1 cellular context compared by ENCODE assay signal in genomic region chr16:23452572-23453337, GRCh38.
TF ChIP-seq lines count a peak whose summit lies in the region.

TSS of gene COG7 (minus strand) at chr16:23453189. CDS start at chr16:23452994, 195 bp downstream.

TF ChIP-seq in SK-N-SH, 30 proteins besides CTCF, POLR2A, EP300 and RAD21 (continued from another document):
- TF ChIP-seq, protein P1, sequence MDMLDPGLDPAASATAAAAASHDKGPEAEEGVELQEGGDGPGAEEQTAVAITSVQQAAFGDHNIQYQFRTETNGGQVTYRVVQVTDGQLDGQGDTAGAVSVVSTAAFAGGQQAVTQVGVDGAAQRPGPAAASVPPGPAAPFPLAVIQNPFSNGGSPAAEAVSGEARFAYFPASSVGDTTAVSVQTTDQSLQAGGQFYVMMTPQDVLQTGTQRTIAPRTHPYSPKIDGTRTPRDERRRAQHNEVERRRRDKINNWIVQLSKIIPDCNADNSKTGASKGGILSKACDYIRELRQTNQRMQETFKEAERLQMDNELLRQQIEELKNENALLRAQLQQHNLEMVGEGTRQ (IDR thresholded peaks at IDR 0.05; ENCODE audit: borderline replicate concordance, low read depth, low read length): no peak
- TF ChIP-seq RFX5 (IDR thresholded peaks at IDR 0.05; ENCODE audit: low read length) (peak; percentile 82), NRF1 (IDR thresholded peaks at IDR 0.05; ENCODE audit: low read depth, low read length) (peak; percentile 17; the same call in 1 of the 2 replicates), POLR2AphosphoS5 (IDR thresholded peaks at IDR 0.05; ENCODE audit: low read depth, low read length) (peak; percentile 16), MXI1 (IDR thresholded peaks at IDR 0.05; ENCODE audit: low read depth, low read length) (peak; percentile 95), FOXJ3 (CRISPR knock-in tag; IDR thresholded peaks at IDR 0.05) (no peak), REST (IDR thresholded peaks at IDR 0.05; ENCODE audit: low read depth, low read length) (no peak), MAX (IDR thresholded peaks at IDR 0.05; ENCODE audit: low read depth) (peak; percentile 79), ELF1 (IDR thresholded peaks at IDR 0.05) (peak; percentile 92), SIN3A (IDR thresholded peaks at IDR 0.05; ENCODE audit: borderline replicate concordance, low read depth, low read length) (peak; percentile 93; the same call in 1 of the 2 replicates)
